ENCODE assay signal across 8 cellular contexts in genomic region chr1:205319081-205320018, GRCh38. TPM values are rescaled to one million over a fixed set of nuclear protein-coding genes. Genes with fewer than 3 reads are reported as not detected.
A peak's percentile ranks its signal among the peaks of the same experiment; 100 is the strongest.
DNase-seq lines count a peak whose midpoint lies in the region; ATAC-seq and TF ChIP-seq lines count a peak whose summit lies in the region.

No MANE protein-coding gene starts in this region.

- POLR2A ChIA-PET in IMR-90 (lab: Charles Lee; ENCODE audit: unreplicated experiment): interaction anchor here (1.0 kb wide), 1 partner anchor 35 kb away, joined by 3 read pairs; no protein-coding TSS in a partner anchor

- BruUV-seq in IMR-90 (replicated peaks; lab: Mats Ljungman, UMichigan): no TSS peak

- H2BK15ac ChIP-seq in IMR-90 (ENCODE audit: low read depth, low read length) (no peak overlapping the region), mesenchymal stem cell (ENCODE audit: low read depth, poor library complexity, severe bottlenecking) (peak overlapping the region; percentile 71)

- H4K20me1 ChIP-seq in BLaER1 treated with 17β-estradiol and CSF1 and Interleukin-3, amounts not matched to agents 10 nM and 100 nM: peaks cover 0 to 5% (median 0%) of the 10 kb centered on the region in 11 experiments; a peak in 2 of 22 replicates
- peaks cover 61% of the 10 kb centered on the region for H4K20me1 ChIP-seq in IMR-90 (ENCODE audit: insufficient read depth, low read length)

- H3K79me1 ChIP-seq in IMR-90 (ENCODE audit: low read depth in 1 of 2, low read length in 2 of 2) (peaks cover 5 to 62% of the 10 kb centered on the region in 2 experiments; a peak in 3 of 4 replicates), mesenchymal stem cell (replicated peaks; ENCODE audit: low read length, poor library complexity, severe bottlenecking) (peaks cover 4% of the 10 kb centered on the region)

- H2BK5ac ChIP-seq in IMR-90 (ENCODE audit: low read depth, low read length, poor library complexity, severe bottlenecking) (peak overlapping the region; percentile 73), mesenchymal stem cell (ENCODE audit: low read depth, low read length, poor library complexity, severe bottlenecking) (no peak overlapping the region)

- H2AK5ac ChIP-seq in IMR-90 (ENCODE audit: low read depth, low read length) (peak overlapping the region; percentile 76), mesenchymal stem cell (ENCODE audit: low read length, severe bottlenecking) (peak overlapping the region; percentile 17)

- peak overlapping the region in 10 of 11 experiments; percentile 14 to 96 (median 82); a peak in 17 of 22 replicates for H3K4me2 ChIP-seq in BLaER1 treated with 17β-estradiol and CSF1 and Interleukin-3, amounts not matched to agents 10 nM and 100 nM
- H3K4me2 ChIP-seq in IMR-90 (ENCODE audit: low read depth, low read length) (peak overlapping the region; percentile 86), mesenchymal stem cell (ENCODE audit: low read length, poor library complexity, severe bottlenecking) (peak overlapping the region; percentile 73)

- H3K9me1 ChIP-seq in IMR-90 (ENCODE audit: insufficient read depth, low read length): peaks cover 38% of the 10 kb centered on the region

- H3K56ac ChIP-seq in IMR-90 (ENCODE audit: extremely low read depth, insufficient read depth, low read length): peak overlapping the region; percentile 5; the same call in 1 of the 2 replicates

- H2BK12ac ChIP-seq in mesenchymal stem cell (ENCODE audit: low read length in 2 of 2): no peak overlapping the region

- ATAC-seq in IMR-90 (ENCODE audit: low read depth) (peak; percentile 1; the same call in 1 of the 2 replicates), RWPE2 (ENCODE audit: low read depth) (peak; percentile 30), GM18502 (IDR thresholded peaks at IDR 0.05; ENCODE audit: poor library complexity, unreplicated experiment) (no peak), HG02885 (IDR thresholded peaks at IDR 0.05; ENCODE audit: poor library complexity, unreplicated experiment) (no peak)

- H3K27ac Mint-ChIP-seq in type B pancreatic cell: peak overlapping the region; percentile 88

- intact Hi-C loops in IMR-90 (cut with micrococcal nuclease): loop anchor here (2.0 to 10.0 kb wide), 3 partner anchors 19 to 145 kb away; no protein-coding TSS in a partner anchor

- H4K5ac ChIP-seq in IMR-90 (ENCODE audit: low read depth, low read length): peak overlapping the region; percentile 15; the same call in 1 of the 2 replicates

- H3K23ac ChIP-seq in IMR-90 (ENCODE audit: low read depth, low read length) (peak overlapping the region; percentile 72), mesenchymal stem cell (ENCODE audit: low read length in 2 of 2) (peak overlapping the region in 1 of 2 experiments; percentile 3)

- H4K8ac ChIP-seq in IMR-90 (ENCODE audit: low read depth in 2 of 2, low read length in 2 of 2) (peak overlapping the region in 1 of 2 experiments; percentile 63; a peak in 3 of 4 replicates), mesenchymal stem cell (ENCODE audit: low read length) (peak overlapping the region; percentile 83)

- in situ Hi-C loops in IMR-90 (cut with MboI; ENCODE audit: low sequenced_read_pairs): loop anchor here (5.0 kb wide), 1 partner anchor 42 kb away; no protein-coding TSS in a partner anchor

- peak overlapping the region in 4 of 11 experiments; percentile 7 to 45 (median 38); a peak in 6 of 22 replicates for H3K27ac ChIP-seq in BLaER1 treated with 17β-estradiol and CSF1 and Interleukin-3, amounts not matched to agents 10 nM and 100 nM
- H3K27ac ChIP-seq in IMR-90 (ENCODE audit: insufficient read depth, low read length) (peak overlapping the region; percentile 88), RWPE2 (ENCODE audit: poor library complexity, severe bottlenecking) (peak overlapping the region; percentile 93), coronary artery (peak overlapping the region in 1 of 2 donors; percentile 49), mesenchymal stem cell (ENCODE audit: low read length, poor library complexity, severe bottlenecking) (peak overlapping the region; percentile 65)

- peak overlapping the region; percentile 75 for H3K14ac ChIP-seq in IMR-90 (replicated peaks; ENCODE audit: low read depth, low read length)
- peak overlapping the region in 1 of 2 experiments; percentile 44 for H3K14ac ChIP-seq in mesenchymal stem cell (ENCODE audit: low read length in 2 of 2)

- H3K36me3 ChIP-seq in BLaER1 treated with 17β-estradiol and CSF1 and Interleukin-3, amounts not matched to agents 10 nM and 100 nM: no peaks in the 10 kb centered on the region
- no peaks in the 10 kb centered on the region; the same call in 1 of the 2 replicates for H3K36me3 ChIP-seq in IMR-90 (ENCODE audit: control insufficient read depth, insufficient read depth, low read length)
- peaks cover 7% of the 10 kb centered on the region for H3K36me3 ChIP-seq in RWPE2 (ENCODE audit: low read depth)
- H3K36me3 ChIP-seq in mesenchymal stem cell (ENCODE audit: control insufficient read depth in 1 of 2, insufficient read depth in 2 of 2, low read depth in 1 of 2, low read length in 2 of 2): peaks cover 0 to 6% of the 10 kb centered on the region in 2 experiments

- TF ChIP-seq CTCF in IMR-90 (conservative IDR thresholded peaks at IDR 0.05; ENCODE audit: low read depth, low read length) (no peak), RWPE2 (IDR thresholded peaks at IDR 0.05; ENCODE audit: poor library complexity, severe bottlenecking) (no peak), coronary artery (IDR thresholded peaks at IDR 0.05) (no peak), type B pancreatic cell (conservative IDR thresholded peaks at IDR 0.05) (no peak)

- H2AFZ ChIP-seq in IMR-90 (replicated peaks; ENCODE audit: low read length, poor library complexity) (peak overlapping the region; percentile 16), mesenchymal stem cell (ENCODE audit: low read depth, low read length) (no peak overlapping the region)

- H3K27me3 Mint-ChIP-seq in type B pancreatic cell: peaks cover 6% of the 10 kb centered on the region

- dilution Hi-C loops in IMR-90 (cut with HindIII; ENCODE audit: low sequenced_read_pairs, unreplicated experiment): no loop called here

- peaks cover 30 to 68% (median 59%) of the 10 kb centered on the region in 11 experiments for H3K27me3 ChIP-seq in BLaER1 treated with 17β-estradiol and CSF1 and Interleukin-3, amounts not matched to agents 10 nM and 100 nM
- H3K27me3 ChIP-seq in IMR-90 (ENCODE audit: control insufficient read depth, insufficient read depth, low read length) (no peaks in the 10 kb centered on the region), RWPE2 (ENCODE audit: insufficient read depth, poor library complexity, severe bottlenecking) (no peaks in the 10 kb centered on the region), mesenchymal stem cell (ENCODE audit: control insufficient read depth in 1 of 2, insufficient read depth in 1 of 2, low read length in 2 of 2) (no peaks in the 10 kb centered on the region)

- H3K18ac ChIP-seq in IMR-90 (ENCODE audit: low read depth, low read length) (peak overlapping the region; percentile 35), mesenchymal stem cell (ENCODE audit: low read depth in 1 of 2, low read length in 2 of 2) (peak overlapping the region; percentile 28 to 48)

- 0 out of 2 replicates have a peak overlapping the region, but pooled peaks have one; percentile 2 for H2BK20ac ChIP-seq in IMR-90 (ENCODE audit: low read depth, low read length)

- 17% methylated on average over 1 of the region's 6 CpGs; no CpG with 5 or more reads in 1 of the 2 experiments for WGBS in IMR-90 (ENCODE audit: extremely low coverage in 2 of 2, insufficient read length in 1 of 2), 2 experiments
- WGBS in mesenchymal stem cell: 57% methylated on average over 6 of the region's 6 CpGs

- H3K4me1 ChIP-seq in BLaER1 treated with 17β-estradiol and CSF1 and Interleukin-3, amounts not matched to agents 10 nM and 100 nM: peaks cover 30 to 75% (median 57%) of the 10 kb centered on the region in 10 experiments
- H3K4me1 ChIP-seq in IMR-90 (ENCODE audit: control insufficient read depth, insufficient read depth, low read length) (peaks cover 38% of the 10 kb centered on the region), RWPE2 (ENCODE audit: insufficient read depth, poor library complexity, severe bottlenecking) (peaks cover 42% of the 10 kb centered on the region), mesenchymal stem cell (ENCODE audit: control insufficient read depth, insufficient read depth, low read depth, low read length) (peaks cover 31% of the 10 kb centered on the region)

- H4K91ac ChIP-seq in IMR-90 (ENCODE audit: insufficient read depth, low read depth, low read length): peak overlapping the region; percentile 49
- peak overlapping the region; percentile 40 for H4K91ac ChIP-seq in mesenchymal stem cell (ENCODE audit: low read length)

- peak; percentile 78 for DNase-seq in IMR-90
- DNase-seq in RWPE2 (ENCODE audit: low spot score): no peak
- no peak for DNase-seq in coronary artery (ENCODE audit: low spot score)
- peak; percentile 85 for DNase-seq in mesenchymal stem cell
- no peak for DNase-seq in type B pancreatic cell (ENCODE audit: extremely low spot score, unreplicated experiment)

- peak overlapping the region; percentile 98 for H3K4me3 Mint-ChIP-seq in type B pancreatic cell

- peaks cover 0 to 11% (median 5%) of the 10 kb centered on the region in 11 experiments; a peak in 10 of 22 replicates for H3K9me3 ChIP-seq in BLaER1 treated with 17β-estradiol and CSF1 and Interleukin-3, amounts not matched to agents 10 nM and 100 nM (replicated peaks in 1 of 11)
- H3K9me3 ChIP-seq in IMR-90 (ENCODE audit: control insufficient read depth, insufficient read depth, low read length) (no peaks in the 10 kb centered on the region), RWPE2 (ENCODE audit: severe bottlenecking) (no peaks in the 10 kb centered on the region), mesenchymal stem cell (ENCODE audit: control insufficient read depth, low read length) (no peaks in the 10 kb centered on the region)

- TF ChIP-seq RAD21 in IMR-90 (IDR thresholded peaks at IDR 0.05; ENCODE audit: low read length): no peak

- CTCF ChIA-PET in IMR-90 (lab: Yijun Ruan, JAX): interaction anchor here (0.6 to 5.0 kb wide), 3 partner anchors 34 to 340 kb away, joined by 3 to 30 read pairs (median 4); no protein-coding TSS in a partner anchor

- peak overlapping the region in 2 of 10 experiments; percentile 19 to 78; a peak in 2 of 20 replicates for H3K4me3 ChIP-seq in BLaER1 treated with 17β-estradiol and CSF1 and Interleukin-3, amounts not matched to agents 10 nM and 100 nM
- peak overlapping the region; percentile 52 for H3K4me3 ChIP-seq in IMR-90 (ENCODE audit: insufficient read depth, low read depth, low read length)
- peak overlapping the region; percentile 78 for H3K4me3 ChIP-seq in RWPE2 (ENCODE audit: severe bottlenecking)
- H3K4me3 ChIP-seq in coronary artery: peak overlapping the region; percentile 34
- H3K4me3 ChIP-seq in mesenchymal stem cell (ENCODE audit: insufficient read depth in 1 of 2, low read depth in 1 of 2, low read length in 2 of 2): peak overlapping the region; percentile 48 to 75

- H3K9ac ChIP-seq in BLaER1 treated with 17β-estradiol and CSF1 and Interleukin-3, amounts not matched to agents 10 nM and 100 nM: no peak overlapping the region; a peak in 2 of 22 replicates
- H3K9ac ChIP-seq in IMR-90 (ENCODE audit: low read depth, low read length) (peak overlapping the region; percentile 81), mesenchymal stem cell (ENCODE audit: low read length) (peak overlapping the region; percentile 47)

- peaks cover 50% of the 10 kb centered on the region for H3K4me1 Mint-ChIP-seq in type B pancreatic cell (ENCODE audit: unreplicated experiment)

- peak overlapping the region; percentile 76 for H2AK9ac ChIP-seq in IMR-90 (replicated peaks; ENCODE audit: low read depth, low read length, poor library complexity)

- H2BK120ac ChIP-seq in IMR-90 (ENCODE audit: low read depth, low read length) (peak overlapping the region; percentile 55; the same call in 1 of the 2 replicates), mesenchymal stem cell (ENCODE audit: low read depth, low read length) (no peak overlapping the region)

- H3K9me3 Mint-ChIP-seq in type B pancreatic cell: no peaks in the 10 kb centered on the region

- no peak for TF ChIP-seq POLR2A in IMR-90 (IDR thresholded peaks at IDR 0.05; ENCODE audit: low read depth, low read length)

- peaks cover 9% of the 10 kb centered on the region for H3K36me3 Mint-ChIP-seq in type B pancreatic cell

- H3K4ac ChIP-seq in IMR-90 (ENCODE audit: low read depth, low read length) (peak overlapping the region; percentile 72), mesenchymal stem cell (ENCODE audit: low read depth in 1 of 2, low read length in 2 of 2) (peak overlapping the region; percentile 53 to 58)

RNA-seq across cellular contexts. Expression of gene NUAK2, which starts 2.2 kb away (rescaled TPM):
- total RNA-seq in IMR-90 (2012; rRNA removed): 7.2 and 8.1 TPM in 2 replicates
- polyA plus RNA-seq in IMR-90 (2012; rRNA removed): 17.6 and 18.7 TPM in 2 replicates
- polyA plus RNA-seq in IMR-90 (2012; cell fraction: cytosol; rRNA removed): 12.3 and 18.8 TPM in 2 replicates
- polyA plus RNA-seq in IMR-90 (2012; cell fraction: nucleus; rRNA removed; ENCODE audit: low replicate concordance): 22.8 and 32.1 TPM in 2 replicates
- 2.9 TPM for polyA plus RNA-seq in mesenchymal stem cell (2013, experiment 1 of 2)
- polyA plus RNA-seq in mesenchymal stem cell (2013, experiment 2 of 2): 2.9 TPM
- 13.5 and 17.7 TPM in 2 replicates for total RNA-seq in type B pancreatic cell (ENCODE audit: low replicate concordance)

RNA-seq across cellular contexts. Expression of gene KLHDC8A, which starts 37.4 kb away (rescaled TPM):
- total RNA-seq in IMR-90 (2012; rRNA removed): not detected in 2 replicates
- not detected in 2 replicates for polyA plus RNA-seq in IMR-90 (2012; rRNA removed)
- polyA plus RNA-seq in IMR-90 (2012; cell fraction: cytosol; rRNA removed): 0.01 TPM in 1 of 2 replicates, not detected in the other
- 0.02 TPM in 1 of 2 replicates, not detected in the other for polyA plus RNA-seq in IMR-90 (2012; cell fraction: nucleus; rRNA removed; ENCODE audit: low replicate concordance)
- polyA plus RNA-seq in mesenchymal stem cell (2013, experiment 1 of 2): not detected
- not detected for polyA plus RNA-seq in mesenchymal stem cell (2013, experiment 2 of 2)
- total RNA-seq in type B pancreatic cell (ENCODE audit: low replicate concordance): 0.50 and 3.9 TPM in 2 replicates

Comparison
In these comparisons a context has a peak if more than half of its experiments do, and no peak if none do; other contexts are left out.
1. H3K9ac ChIP-seq: peak in IMR-90 (single experiment) and mesenchymal stem cell (single experiment); none in BLaER1 treated with 17β-estradiol and CSF1 and Interleukin-3, amounts not matched to agents 10 nM and 100 nM (0 of 11).
2. ATAC-seq: peak in IMR-90 (single experiment) and RWPE2 (single experiment); none in GM18502 (single experiment) and HG02885 (single experiment).
3. DNase-seq: peak in IMR-90 (single experiment) and mesenchymal stem cell (single experiment); none in RWPE2 (single experiment), coronary artery (single experiment) and type B pancreatic cell (single experiment).
4. Peak in every context shown above with its lines, with median percentiles within 50 percentile points of each other: H3K4me2 ChIP-seq.